ENCODE assay signal across 14 cellular contexts in genomic region chr1:203913045-203913444, GRCh38. TPM values are rescaled to one million over a fixed set of nuclear protein-coding genes. Genes with fewer than 3 reads are reported as not detected.
DNase-seq lines count a peak whose midpoint lies in the region; ATAC-seq and TF ChIP-seq lines count a peak whose summit lies in the region.
"Had no signal": no experiment of that assay in that cellular context is flagged by ENCODE, and none has a peak within 500 bp of the region (broad histone marks: within the 10 kb centered on the region; RNA-seq: fewer than 3 reads in every experiment).

No MANE protein-coding gene starts in this region.

- H4K20me1 ChIP-seq in Loucy (ENCODE audit: insufficient read depth, low read length, poor library complexity, severe bottlenecking): no peaks in the 10 kb centered on the region

- 46 to 62% (median 55%) methylated on average over 3 of the region's 3 CpGs for WGBS in stomach, 5 donors

- H3K4me1 ChIP-seq in Loucy (ENCODE audit: insufficient read depth, low read length, poor library complexity, severe bottlenecking) (peaks cover 18% of the 10 kb centered on the region), SJCRH30 (no peaks in the 10 kb centered on the region; the same call in 1 of the 2 replicates), stomach (no peaks in the 10 kb centered on the region)
- H3K4me1 ChIP-seq: Peyer's patch had no signal

- H3F3A ChIP-seq in Loucy (ENCODE audit: low read depth): 0 out of 2 replicates have a peak, but pooled peaks cover 3% of the 10 kb centered on the region

- TF ChIP-seq POLR2A in stomach (IDR thresholded peaks at IDR 0.05): no peak

- H3K4me3 ChIP-seq in Loucy (ENCODE audit: low read length, poor library complexity, severe bottlenecking) (no peak overlapping the region), SJCRH30 (no peak overlapping the region), fibroblast of villous mesenchyme (ENCODE audit: low read depth, low read length) (no peak overlapping the region), stomach (no peak overlapping the region)
- H3K4me3 ChIP-seq: Peyer's patch had no signal

- H3K36me3 ChIP-seq in Loucy (ENCODE audit: insufficient read depth, low read length) (no peaks in the 10 kb centered on the region), SJCRH30 (no peaks in the 10 kb centered on the region), stomach (no peaks in the 10 kb centered on the region)
- H3K36me3 ChIP-seq: Peyer's patch had no signal

- no peaks in the 10 kb centered on the region for H3K9me2 ChIP-seq in Loucy (replicated peaks; ENCODE audit: low read depth, low read length)

- no peak for TF ChIP-seq CTCF in Loucy (conservative IDR thresholded peaks at IDR 0.05; ENCODE audit: low read length)
- no peak for TF ChIP-seq CTCF in fibroblast of villous mesenchyme (IDR thresholded peaks at IDR 0.05; ENCODE audit: insufficient read depth, low read depth, low read length)
- no peak for TF ChIP-seq CTCF in stomach (IDR thresholded peaks at IDR 0.05)

- H3K27me3 ChIP-seq in Loucy (ENCODE audit: insufficient read depth, low read length, poor library complexity, severe bottlenecking): no peaks in the 10 kb centered on the region
- no peaks in the 10 kb centered on the region for H3K27me3 ChIP-seq in SJCRH30
- H3K27me3 ChIP-seq in stomach: no peaks in the 10 kb centered on the region
- H3K27me3 ChIP-seq: Peyer's patch had no signal

- no peaks in the 10 kb centered on the region for H3K79me2 ChIP-seq in Loucy (ENCODE audit: insufficient read depth, low read length)

- H3K9me3 ChIP-seq in Loucy (ENCODE audit: insufficient read depth, low read depth, low read length) (no peaks in the 10 kb centered on the region), SJCRH30 (replicated peaks) (no peaks in the 10 kb centered on the region), stomach (no peaks in the 10 kb centered on the region)
- H3K9me3 ChIP-seq: Peyer's patch had no signal

- no peak for TF ChIP-seq EP300 in stomach (IDR thresholded peaks at IDR 0.05)

- peak overlapping the region; percentile 18; the same call in 1 of the 2 replicates for H2AFZ ChIP-seq in Loucy (ENCODE audit: low read length)

- intact Hi-C loops in stomach (cut with DNase I; ENCODE audit: low total_unique reads): no loop called here

- H3K9ac ChIP-seq in Loucy (ENCODE audit: low read depth, low read length, poor library complexity, severe bottlenecking): no peak overlapping the region

- ATAC-seq in HG03280 (IDR thresholded peaks at IDR 0.05; ENCODE audit: unreplicated experiment): no peak
- ATAC-seq: T-helper 17 cell had no signal

- H3K4me2 ChIP-seq in Loucy (ENCODE audit: low read depth, low read length, poor library complexity, severe bottlenecking): peak overlapping the region; percentile 38

- peak; percentile 3 for DNase-seq in COR-L47 (lab: John Stamatoyannopoulos, UW)
- DNase-seq in SJCRH30: peak; percentile 9 to 45
- DNase-seq in fibroblast of villous mesenchyme (ENCODE audit: low read depth): peak; percentile 79
- DNase-seq in NCI-H1436 (lab: John Stamatoyannopoulos, UW): no peak
- no peak for DNase-seq in stomach
- DNase-seq: DMS 273 treated with DMSO at 0.1 percent for 48 hours, DND-41, H7, NCI-H226, NCI-H524, Peyer's patch, T-helper 17 cell had no signal

- no peak overlapping the region for H3K27ac ChIP-seq in SJCRH30
- no peak overlapping the region for H3K27ac ChIP-seq in stomach
- H3K27ac ChIP-seq: Peyer's patch had no signal

RNA-seq across cellular contexts. Expression of gene SNRPE, which starts 51.6 kb away (rescaled TPM):
- 323 and 390 TPM in 2 replicates for total RNA-seq in SJCRH30 (2014; rRNA removed; shearing (Covaris generic))
- total RNA-seq in fibroblast of villous mesenchyme (38.7 and 53.1 TPM in 2 replicates), stomach (100 to 1,000 TPM in 1 of 5 donors, 10 to 100 TPM in 2, 1 to 10 TPM in 1, not detected in 1; 8.7 to 470 (median 52.9) TPM)
- 100 to 1,000 TPM; 111 to 123 (median 119) TPM for polyA plus RNA-seq in stomach

Comparison
In these comparisons a context has a peak if more than half of its experiments do, and no peak if none do; other contexts are left out.
1. DNase-seq: peak in COR-L47 (single experiment), SJCRH30 (2 of 2) and fibroblast of villous mesenchyme (single experiment); none in NCI-H1436 (single experiment) and stomach (single experiment).